1 cellular context compared by ENCODE assay signal in genomic region chr11:75233688-75234295, GRCh38.
TF ChIP-seq lines count a peak whose summit lies in the region.

No MANE protein-coding gene starts in this region.

TF ChIP-seq in HEK293, 187 proteins besides CTCF, POLR2A, EP300 and RAD21 (continued from another document):
- peak; percentile 96 for TF ChIP-seq REST (tag by site-specific recombination; IDR thresholded peaks at IDR 0.05)
